19 cellular contexts compared by ENCODE assay signal in the genomic region with DNA sequence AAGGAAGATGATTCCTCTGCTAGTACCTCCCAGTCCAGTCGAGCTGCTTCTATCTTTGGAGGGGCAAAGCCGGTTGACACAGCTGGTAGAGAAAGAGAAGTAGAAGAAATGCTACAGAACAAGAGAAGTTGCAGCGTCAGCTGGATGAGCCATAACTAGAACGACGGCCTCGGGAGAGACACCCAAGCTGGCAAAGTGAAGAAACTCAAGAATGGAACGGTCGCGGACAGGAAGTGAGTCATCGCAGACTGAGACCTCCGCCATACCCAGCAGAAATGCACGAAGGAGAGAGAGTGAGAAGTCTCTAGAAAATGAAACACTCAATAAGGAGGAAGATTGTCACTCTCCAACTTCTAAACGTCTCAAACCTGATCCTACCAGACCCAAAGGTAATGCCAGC. TPM values are rescaled to one million over a fixed set of nuclear protein-coding genes. Genes with fewer than 3 reads are reported as not detected.
DNase-seq lines count a peak whose midpoint lies in the region; ATAC-seq and TF ChIP-seq lines count a peak whose summit lies in the region.
"Had no signal": no experiment of that assay in that cellular context is flagged by ENCODE, and none has a peak within 500 bp of the region (broad histone marks: within the 10 kb centered on the region; RNA-seq: fewer than 3 reads in every experiment).

No MANE protein-coding gene starts in this region.

- H4K20me1 ChIP-seq in OCI-LY1 (ENCODE audit: insufficient read depth, low read length) (no peaks in the 10 kb centered on the region), MM.1S (ENCODE audit: insufficient read depth, low read length) (no peaks in the 10 kb centered on the region)

- H3K4me2 ChIP-seq in OCI-LY1 (ENCODE audit: low read length) (peak overlapping the region; percentile 53), MM.1S (ENCODE audit: low read depth, low read length) (no peak overlapping the region)
- H3K4me2 ChIP-seq: A549 had no signal

- no peaks in the 10 kb centered on the region; the same call in 1 of the 2 replicates for H3K27me3 ChIP-seq in OCI-LY1 (ENCODE audit: insufficient read depth, low read length)
- H3K27me3 ChIP-seq in MM.1S (replicated peaks; ENCODE audit: insufficient read depth, low read length), result no peaks in the 10 kb centered on the region
- H3K27me3 ChIP-seq: cardiac muscle cell, foreskin keratinocyte had no signal

- H3K27me3 Mint-ChIP-seq in activated CD4-positive, alpha-beta T cell treated with anti-CD3 and anti-CD28 coated beads, Interleukin-2, amount 10 ng/mL, durations not matched to agents 7 days and 5 days, result peaks cover 37% of the 10 kb centered on the region
- H3K27me3 Mint-ChIP-seq in effector memory CD8-positive, alpha-beta T cell, result no peaks in the 10 kb centered on the region
- peaks cover 5% of the 10 kb centered on the region for H3K27me3 Mint-ChIP-seq in nephron progenitor cell (ENCODE audit: low read depth, poor library complexity)

- ATAC-seq in HG02759 (IDR thresholded peaks at IDR 0.05; ENCODE audit: unreplicated experiment), result peak; percentile 44
- ATAC-seq in effector memory CD8-positive, alpha-beta T cell (replicated peaks), result peak; percentile 52
- ATAC-seq: A549, foreskin keratinocyte had no signal

- no peaks in the 10 kb centered on the region for H3K9me2 ChIP-seq in OCI-LY1 (ENCODE audit: low read depth, low read length)
- no peaks in the 10 kb centered on the region for H3K9me2 ChIP-seq in MM.1S (replicated peaks; ENCODE audit: insufficient read depth, low read length)

- peaks cover 6% of the 10 kb centered on the region for H3K4me1 Mint-ChIP-seq in activated CD4-positive, alpha-beta T cell treated with anti-CD3 and anti-CD28 coated beads, Interleukin-2, amount 10 ng/mL, durations not matched to agents 7 days and 5 days
- peaks cover 9% of the 10 kb centered on the region in 2 donors for H3K4me1 Mint-ChIP-seq in effector memory CD8-positive, alpha-beta T cell (ENCODE audit: low read depth in 2 of 2)
- peaks cover 30% of the 10 kb centered on the region for H3K4me1 Mint-ChIP-seq in nephron progenitor cell
- H3K4me1 Mint-ChIP-seq: nephron had no signal

- CTCF ChIA-PET in activated CD4-positive, alpha-beta T cell treated with anti-CD3 and anti-CD28 coated beads, Interleukin-2, amount 10 ng/mL, durations not matched to agents 7 days and 5 days (lab: Charles Lee), result interaction anchor here (0.6 to 1.4 kb wide), 3 partner anchors 10 to 27 kb away, joined by 3 to 4 read pairs (median 3); no protein-coding TSS in a partner anchor

- no peaks in the 10 kb centered on the region for H3K36me3 Mint-ChIP-seq in activated CD4-positive, alpha-beta T cell treated with anti-CD3 and anti-CD28 coated beads, Interleukin-2, amount 10 ng/mL, durations not matched to agents 7 days and 5 days (ENCODE audit: low read depth)
- no peaks in the 10 kb centered on the region for H3K36me3 Mint-ChIP-seq in effector memory CD8-positive, alpha-beta T cell (ENCODE audit: insufficient read depth)
- H3K36me3 Mint-ChIP-seq in nephron progenitor cell (ENCODE audit: low read depth), result peaks cover 7% of the 10 kb centered on the region
- H3K36me3 Mint-ChIP-seq: type B pancreatic cell had no signal

- no peak overlapping the region for H3K27ac ChIP-seq in OCI-LY1 (ENCODE audit: low read depth, low read length, poor library complexity, severe bottlenecking)
- no peak overlapping the region for H3K27ac ChIP-seq in MM.1S (ENCODE audit: low read length)
- H3K27ac ChIP-seq: A549, cardiac muscle cell, foreskin keratinocyte had no signal

- no peak overlapping the region for H3K4me3 Mint-ChIP-seq in activated CD4-positive, alpha-beta T cell treated with anti-CD3 and anti-CD28 coated beads, Interleukin-2, amount 10 ng/mL, durations not matched to agents 7 days and 5 days
- peak overlapping the region; percentile 55 to 64 for H3K4me3 Mint-ChIP-seq in effector memory CD8-positive, alpha-beta T cell
- H3K4me3 Mint-ChIP-seq in nephron progenitor cell, result no peak overlapping the region
- H3K4me3 Mint-ChIP-seq: activated naive CD8-positive, alpha-beta T cell treated with anti-CD3 and anti-CD28 coated beads, Interleukin-2, amount 10 ng/mL, durations not matched to agents 7 days and 5 days; endodermal cell; nephron; type B pancreatic cell had no signal

- H3K27ac Mint-ChIP-seq in activated CD4-positive, alpha-beta T cell treated with anti-CD3 and anti-CD28 coated beads, Interleukin-2, amount 10 ng/mL, durations not matched to agents 7 days and 5 days, result no peak overlapping the region
- peak overlapping the region; percentile 15 to 44 for H3K27ac Mint-ChIP-seq in effector memory CD8-positive, alpha-beta T cell
- H3K27ac Mint-ChIP-seq in nephron progenitor cell, result no peak overlapping the region
- H3K27ac Mint-ChIP-seq: activated naive CD8-positive, alpha-beta T cell treated with anti-CD3 and anti-CD28 coated beads, Interleukin-2, amount 10 ng/mL, durations not matched to agents 7 days and 5 days; endodermal cell; nephron; type B pancreatic cell had no signal

- H3K9ac ChIP-seq in OCI-LY1 (ENCODE audit: low read length) (no peak overlapping the region), MM.1S (ENCODE audit: low read length) (no peak overlapping the region)

- DNase-seq in activated CD4-positive, alpha-beta T cell treated with anti-CD3 and anti-CD28 coated beads, Interleukin-2, amount 50 U/mL, for 48 hours, result peak; percentile 31 to 48
- no peak for DNase-seq in activated CD4-positive, alpha-beta T cell treated with anti-CD3 and anti-CD28 coated beads, Interleukin-2, amount 10 ng/mL, durations not matched to agents 7 days and 5 days
- no peak for DNase-seq in effector memory CD8-positive, alpha-beta T cell
- DNase-seq in NCI-H2081 (lab: John Stamatoyannopoulos, UW) (no peak), MM.1S (no peak), nephron progenitor cell (no peak)
- DNase-seq: activated naive CD8-positive, alpha-beta T cell treated with anti-CD3 and anti-CD28 coated beads, Interleukin-2, amount 10 ng/mL, durations not matched to agents 7 days and 5 days; endodermal cell; foreskin keratinocyte; NCI-H1694; NCI-H526 treated with DMSO at 0.1 percent for 48 hours; Right ventricle myocardium superior had no signal

- H2AFZ ChIP-seq in OCI-LY1 (ENCODE audit: low read length), result 0 out of 2 replicates have a peak overlapping the region, but pooled peaks have one; percentile 70
- no peak overlapping the region for H2AFZ ChIP-seq in MM.1S (ENCODE audit: low read length)

- H3K9me3 Mint-ChIP-seq in activated CD4-positive, alpha-beta T cell treated with anti-CD3 and anti-CD28 coated beads, Interleukin-2, amount 10 ng/mL, durations not matched to agents 7 days and 5 days, result peaks cover 6% of the 10 kb centered on the region
- H3K9me3 Mint-ChIP-seq in effector memory CD8-positive, alpha-beta T cell, result peaks cover 3 to 9% of the 10 kb centered on the region in 2 donors
- H3K9me3 Mint-ChIP-seq in nephron progenitor cell, result peaks cover 14% of the 10 kb centered on the region

- H3K79me2 ChIP-seq in OCI-LY1 (ENCODE audit: insufficient read depth, low read length) (no peaks in the 10 kb centered on the region), MM.1S (ENCODE audit: low read length) (no peaks in the 10 kb centered on the region)

- POLR2A ChIA-PET in activated CD4-positive, alpha-beta T cell treated with anti-CD3 and anti-CD28 coated beads, Interleukin-2, amount 10 ng/mL, durations not matched to agents 7 days and 5 days (lab: Charles Lee), result no interaction called here

- H3K9me3 ChIP-seq in OCI-LY1 (ENCODE audit: low read length) (0 out of 2 replicates have a peak, but pooled peaks cover 2% of the 10 kb centered on the region), MM.1S (replicated peaks; ENCODE audit: insufficient read depth, low read length) (no peaks in the 10 kb centered on the region)
- H3K9me3 ChIP-seq: A549 had no signal

- H3K4me1 ChIP-seq in OCI-LY1 (ENCODE audit: insufficient read depth, low read length, severe bottlenecking), result peaks cover 8% of the 10 kb centered on the region
- H3K4me1 ChIP-seq in MM.1S (ENCODE audit: low read length), result no peaks in the 10 kb centered on the region
- H3K4me1 ChIP-seq: A549, foreskin keratinocyte had no signal

- H3F3A ChIP-seq in OCI-LY1 (ENCODE audit: insufficient read depth, low read length) (no peaks in the 10 kb centered on the region), MM.1S (ENCODE audit: insufficient read depth, low read length) (no peaks in the 10 kb centered on the region)

- H3K4me3 ChIP-seq in OCI-LY1 (ENCODE audit: low read depth, low read length, poor library complexity, severe bottlenecking) (peak overlapping the region; percentile 12), MM.1S (ENCODE audit: low read length) (no peak overlapping the region)
- H3K4me3 ChIP-seq: A549, cardiac muscle cell, lung had no signal

- TF ChIP-seq CTCF in OCI-LY1 (IDR thresholded peaks at IDR 0.05; ENCODE audit: low read length), result no peak
- no peak for TF ChIP-seq CTCF in MM.1S (IDR thresholded peaks at IDR 0.05; ENCODE audit: low read length)
- TF ChIP-seq CTCF in nephron progenitor cell (IDR thresholded peaks at IDR 0.05), result no peak

- no peaks in the 10 kb centered on the region; the same call in 1 of the 2 replicates for H3K36me3 ChIP-seq in OCI-LY1 (ENCODE audit: insufficient read depth, low read length)
- H3K36me3 ChIP-seq in MM.1S (replicated peaks; ENCODE audit: insufficient read depth, low read length), result no peaks in the 10 kb centered on the region
- H3K36me3 ChIP-seq: cardiac muscle cell had no signal

RNA-seq across cellular contexts. Expression of a gene that starts 19.0 kb away (rescaled TPM):
- total RNA-seq in activated CD4-positive, alpha-beta T cell treated with anti-CD3 and anti-CD28 coated beads, Interleukin-2, amount 10 ng/mL, durations not matched to agents 7 days and 5 days, result 100 to 1,000 TPM; 147 to 158 TPM

Comparison
In these comparisons a context has a peak if more than half of its experiments do, and no peak if none do; other contexts are left out.
1. DNase-seq: peak in activated CD4-positive, alpha-beta T cell treated with anti-CD3 and anti-CD28 coated beads, Interleukin-2, amount 50 U/mL, for 48 hours (2 of 2); none in activated CD4-positive, alpha-beta T cell treated with anti-CD3 and anti-CD28 coated beads, Interleukin-2, amount 10 ng/mL, durations not matched to agents 7 days and 5 days (single experiment), effector memory CD8-positive, alpha-beta T cell (0 of 3), NCI-H2081 (0 of 2), MM.1S (single experiment) and nephron progenitor cell (single experiment).
2. H3K27ac Mint-ChIP-seq: peak in effector memory CD8-positive, alpha-beta T cell (2 of 2); none in activated CD4-positive, alpha-beta T cell treated with anti-CD3 and anti-CD28 coated beads, Interleukin-2, amount 10 ng/mL, durations not matched to agents 7 days and 5 days (single experiment) and nephron progenitor cell (single experiment).
3. H3K4me3 Mint-ChIP-seq: peak in effector memory CD8-positive, alpha-beta T cell (2 of 2); none in activated CD4-positive, alpha-beta T cell treated with anti-CD3 and anti-CD28 coated beads, Interleukin-2, amount 10 ng/mL, durations not matched to agents 7 days and 5 days (single experiment) and nephron progenitor cell (single experiment).